Comparison of ENCODE assay signal across 11 cellular contexts in genomic region chr11:23123766-23124165, GRCh38.
DNase-seq lines count a peak whose midpoint lies in the region; ATAC-seq, FAIRE-seq and TF ChIP-seq lines count a peak whose summit lies in the region.
"Had no signal": no experiment of that assay in that cellular context is flagged by ENCODE, and none has a peak within 500 bp of the region (broad histone marks: within the 10 kb centered on the region; RNA-seq: fewer than 3 reads in every experiment).

No MANE protein-coding gene starts in this region.

- no peak overlapping the region for H4K8ac ChIP-seq in H9 (replicated peaks; ENCODE audit: insufficient read length, low read depth, low read length)

- DNase-seq in H9 (no peak), SK-MEL-5 (ENCODE audit: low read depth, low spot score) (peak; percentile 65), foreskin fibroblast (peak; percentile 43 to 56), small intestine (peak; percentile 27), frontal cortex (ENCODE audit: low spot score in 2 of 2) (no peak), NCI-H2196 (lab: John Stamatoyannopoulos, UW; ENCODE audit: unreplicated experiment) (no peak)
- DNase-seq: activated CD8-positive, alpha-beta T cell treated with anti-CD3 and anti-CD28 coated beads for 36 hours; dorsolateral prefrontal cortex; T-helper 2 cell had no signal

- no peak overlapping the region for H3T11ph ChIP-seq in H9 (ENCODE audit: low read length)

- FAIRE-seq in small intestine (lab: Jason Lieb, UNC): no peak
- no peak for FAIRE-seq in frontal cortex (lab: Jason Lieb, UNC)

- no peaks in the 10 kb centered on the region for H3K36me3 ChIP-seq in small intestine (ENCODE audit: control insufficient read depth in 2 of 2, insufficient read depth in 2 of 2, low read length in 2 of 2)

- H3K4ac ChIP-seq in H9 (ENCODE audit: low read depth, low read length): no peak overlapping the region

- H3K27me3 Mint-ChIP-seq in H9 (ENCODE audit: low read depth): no peaks in the 10 kb centered on the region
- H3K27me3 Mint-ChIP-seq: activated CD8-positive, alpha-beta T cell treated with anti-CD3 and anti-CD28 coated beads for 36 hours; activated naive CD4-positive, alpha-beta T cell treated with anti-CD3 and anti-CD28 coated beads, Interleukin-2, amount 50 U/mL, for 24 hours had no signal

- in situ Hi-C loops in SK-MEL-5 (cut with HindIII; ENCODE audit: low pct_unique_long_range_greater_than_20kb, low sequenced_read_pairs): no loop called here

- H3K9me3 Mint-ChIP-seq in H9: peaks cover 3 to 14% of the 10 kb centered on the region in 2 experiments; a peak in 4 of 5 replicates
- H3K9me3 Mint-ChIP-seq: activated CD8-positive, alpha-beta T cell treated with anti-CD3 and anti-CD28 coated beads for 36 hours; activated naive CD4-positive, alpha-beta T cell treated with anti-CD3 and anti-CD28 coated beads, Interleukin-2, amount 50 U/mL, for 24 hours had no signal

- no peak for ATAC-seq in HG02852 (IDR thresholded peaks at IDR 0.05; ENCODE audit: unreplicated experiment)
- ATAC-seq: activated CD8-positive, alpha-beta T cell treated with anti-CD3 and anti-CD28 coated beads for 36 hours had no signal

- H3K27me3 ChIP-seq in H9 (ENCODE audit: insufficient read depth, low read length) (no peaks in the 10 kb centered on the region), small intestine (ENCODE audit: control insufficient read depth in 2 of 2, insufficient read depth in 2 of 2, low read length in 2 of 2) (no peaks in the 10 kb centered on the region)
- H3K27me3 ChIP-seq: dorsolateral prefrontal cortex had no signal

- no peaks in the 10 kb centered on the region for H4K20me1 ChIP-seq in H9 (ENCODE audit: control insufficient read depth, insufficient read depth, insufficient read length)

- no peak overlapping the region for H2AK5ac ChIP-seq in H9 (ENCODE audit: insufficient read length, low read length)

- H4K5ac ChIP-seq in H9 (ENCODE audit: insufficient read length, low read depth, low read length): no peak overlapping the region

- WGBS in H9 (ENCODE audit: extremely low coverage, insufficient read length, low lambda C conversion rate): no CpG with 5 or more reads among the region's 3 CpGs
- 37 to 49% (median 40%) methylated on average over 3 of the region's 3 CpGs for WGBS in small intestine, 3 donors

- H2BK5ac ChIP-seq in H9 (ENCODE audit: insufficient read length, low read length): no peak overlapping the region

- peak overlapping the region in 2 of 3 experiments; percentile 14 to 71; a peak in 3 of 7 replicates for H3K27ac Mint-ChIP-seq in H9
- H3K27ac Mint-ChIP-seq: activated CD8-positive, alpha-beta T cell treated with anti-CD3 and anti-CD28 coated beads for 36 hours; activated naive CD4-positive, alpha-beta T cell treated with anti-CD3 and anti-CD28 coated beads, Interleukin-2, amount 50 U/mL, for 24 hours had no signal

- H3K79me2 ChIP-seq in H9 (ENCODE audit: insufficient read depth, low read length): no peaks in the 10 kb centered on the region

- H3K4me1 ChIP-seq in H9 (ENCODE audit: insufficient read depth, low read length) (no peaks in the 10 kb centered on the region; the same call in 1 of the 2 replicates), small intestine (ENCODE audit: control insufficient read depth in 2 of 2, insufficient read depth in 1 of 2, low read depth in 1 of 2, low read length in 1 of 2) (no peaks in the 10 kb centered on the region)

- H2BK20ac ChIP-seq in H9 (ENCODE audit: low read depth, low read length, poor library complexity, severe bottlenecking): no peak overlapping the region

- no peak overlapping the region for H3K9ac ChIP-seq in H9 (ENCODE audit: extremely low read depth, insufficient read length, low read length)

- H3K23me2 ChIP-seq in H9 (ENCODE audit: insufficient read length, low read depth, low read length, poor library complexity, severe bottlenecking): no peaks in the 10 kb centered on the region

- H3K18ac ChIP-seq in H9 (ENCODE audit: insufficient read length, low read depth, low read length): no peak overlapping the region

- no peak overlapping the region for H3K23ac ChIP-seq in H9 (ENCODE audit: insufficient read length, low read depth, low read length)

- no peak overlapping the region for H2BK12ac ChIP-seq in H9 (ENCODE audit: insufficient read length, low read depth, low read length)

- H3K14ac ChIP-seq in H9 (ENCODE audit: insufficient read depth, low read length): no peak overlapping the region

- peaks cover 3 to 8% of the 10 kb centered on the region in 2 experiments; a peak in 2 of 4 replicates for H3K4me1 Mint-ChIP-seq in H9
- H3K4me1 Mint-ChIP-seq: activated naive CD4-positive, alpha-beta T cell treated with anti-CD3 and anti-CD28 coated beads, Interleukin-2, amount 50 U/mL, for 24 hours had no signal

- TF ChIP-seq CTCF in H9 (conservative IDR thresholded peaks at IDR 0.05) (no peak), foreskin fibroblast (IDR thresholded peaks at IDR 0.05; ENCODE audit: low read depth, low read length) (no peak)

- H3K9me3 ChIP-seq in H9 (ENCODE audit: control insufficient read depth, low read depth, low read length) (no peaks in the 10 kb centered on the region), small intestine (ENCODE audit: control insufficient read depth, low read depth) (no peaks in the 10 kb centered on the region)

- H3K79me1 ChIP-seq in H9 (ENCODE audit: insufficient read depth, low read depth, low read length, poor library complexity, severe bottlenecking): no peaks in the 10 kb centered on the region

- no peak overlapping the region for H2BK120ac ChIP-seq in H9 (ENCODE audit: low read depth, low read length, poor library complexity, severe bottlenecking)

- H3K4me3 ChIP-seq in foreskin fibroblast (ENCODE audit: low read depth in 1 of 2, low read length in 2 of 2) (no peak overlapping the region), small intestine (ENCODE audit: low read depth in 1 of 2, low read length in 2 of 2) (no peak overlapping the region)
- H3K4me3 ChIP-seq: dorsolateral prefrontal cortex had no signal

- H3K27ac ChIP-seq in H9 (ENCODE audit: insufficient read length, low read depth, low read length) (no peak overlapping the region), small intestine (ENCODE audit: low read depth in 1 of 2, low read length in 1 of 2) (no peak overlapping the region)
- H3K27ac ChIP-seq: dorsolateral prefrontal cortex had no signal

- peak overlapping the region; percentile 77 for H2AFZ ChIP-seq in H9 (ENCODE audit: low read length)

- H2BK15ac ChIP-seq in H9 (ENCODE audit: low read depth, low read length): no peak overlapping the region

- H3K56ac ChIP-seq in H9 (ENCODE audit: insufficient read length, low read depth, low read length): no peak overlapping the region

- H3K4me2 ChIP-seq in H9 (ENCODE audit: insufficient read depth, insufficient read length, low read length): no peak overlapping the region

- peaks cover 4 to 11% (median 5%) of the 10 kb centered on the region in 3 experiments; a peak in 5 of 7 replicates for H3K36me3 Mint-ChIP-seq in H9 (ENCODE audit: insufficient read depth in 1 of 3, low read depth in 3 of 3)
- H3K36me3 Mint-ChIP-seq: activated naive CD4-positive, alpha-beta T cell treated with anti-CD3 and anti-CD28 coated beads, Interleukin-2, amount 50 U/mL, for 24 hours had no signal

- no peak overlapping the region for H3K4me3 Mint-ChIP-seq in H9
- H3K4me3 Mint-ChIP-seq: activated CD8-positive, alpha-beta T cell treated with anti-CD3 and anti-CD28 coated beads for 36 hours; activated naive CD4-positive, alpha-beta T cell treated with anti-CD3 and anti-CD28 coated beads, Interleukin-2, amount 50 U/mL, for 24 hours had no signal

- no peak overlapping the region for H4K91ac ChIP-seq in H9 (ENCODE audit: insufficient read length, low read depth, low read length)

Comparison
In these comparisons a context has a peak if more than half of its experiments do, and no peak if none do; other contexts are left out.
1. DNase-seq: peak in SK-MEL-5 (single experiment), foreskin fibroblast (2 of 2) and small intestine (single experiment); none in H9 (single experiment), frontal cortex (0 of 2) and NCI-H2196 (single experiment).